ENCODE assay signal across 12 cellular contexts in the genomic region with DNA sequence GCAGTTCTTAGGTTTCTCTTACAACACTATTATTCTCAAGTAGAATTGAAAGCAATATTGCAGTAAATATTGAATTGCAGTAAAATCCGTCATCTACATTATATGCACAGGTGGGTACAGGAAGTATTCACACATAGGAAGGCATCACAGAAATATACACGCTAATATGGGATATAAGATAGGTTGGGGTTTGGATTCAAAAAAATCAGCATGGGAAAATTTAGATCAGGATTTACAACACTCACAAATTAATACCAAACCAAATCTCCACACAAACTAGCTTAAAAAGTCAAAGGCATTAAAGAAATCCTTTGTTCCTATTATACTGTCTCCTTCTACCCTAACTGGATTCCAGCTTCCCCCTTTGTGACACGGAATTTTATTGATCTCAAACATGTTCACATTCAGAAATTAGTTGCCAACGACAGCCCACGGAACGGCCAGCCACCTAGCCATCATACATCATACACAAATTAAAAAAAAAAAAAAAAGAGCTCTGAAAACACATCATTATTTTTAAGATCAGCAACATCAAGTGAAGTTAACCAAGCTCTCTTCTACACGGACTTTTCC. TPM values are rescaled to one million over a fixed set of nuclear protein-coding genes. Genes with fewer than 3 reads are reported as not detected.
DNase-seq lines count a peak whose midpoint lies in the region; ATAC-seq and TF ChIP-seq lines count a peak whose summit lies in the region.
"Had no signal": no experiment of that assay in that cellular context is flagged by ENCODE, and none has a peak within 500 bp of the region (broad histone marks: within the 10 kb centered on the region; RNA-seq: fewer than 3 reads in every experiment).

No MANE protein-coding gene starts in this region.

- 70% methylated on average over 7 of the region's 7 CpGs for WGBS in mammary epithelial cell (ENCODE audit: low coverage, missing lambda C conversion rate)
- WGBS in right cardiac atrium: 56% methylated on average over 7 of the region's 7 CpGs

- dilution Hi-C loops in mammary epithelial cell (cut with HindIII; ENCODE audit: low sequenced_read_pairs): no loop called here

- in situ Hi-C loops in mammary epithelial cell (cut with MboI; ENCODE audit: low sequenced_read_pairs in 2 of 2): no loop called here

- H3K4me3 Mint-ChIP-seq in CD4-positive, CD25-positive, alpha-beta regulatory T cell: peak overlapping the region; percentile 82 to 92 (median 87)

- POLR2A ChIA-PET in HEK293T (lab: Yijun Ruan, JAX): interaction anchor here (1.1 to 3.3 kb wide), 3 partner anchors 88 to 110 kb away, joined by 3 to 17 read pairs (median 14); partner anchors contain the start of genes ARPC5L and RPL35

- no peak for ATAC-seq in CD4-positive, CD25-positive, alpha-beta regulatory T cell (ENCODE audit: low read depth in 2 of 2)
- ATAC-seq in right cardiac atrium: no peak

- TSS peak; percentile 14 for BruUV-seq in mammary epithelial cell (replicated peaks; lab: Mats Ljungman, UMichigan)

- intact Hi-C loops in mammary epithelial cell (cut with micrococcal nuclease) (loop anchor here (5.0 kb wide), 1 partner anchor 217 kb away; no protein-coding TSS in a partner anchor), right cardiac atrium (cut with DNase I) (no loop called here)

- H3K9ac ChIP-seq in mammary epithelial cell (ENCODE audit: insufficient read depth, low read length): no peak overlapping the region
- H3K9ac ChIP-seq in mucosa of rectum (ENCODE audit: low read depth in 1 of 2, low read length in 2 of 2): peak overlapping the region; percentile 38 to 52

- H3K27me3 Mint-ChIP-seq in CD4-positive, CD25-positive, alpha-beta regulatory T cell: peaks cover 72% of the 10 kb centered on the region

- H3K9me3 ChIP-seq in CD4-positive, CD25-positive, alpha-beta regulatory T cell (ENCODE audit: control insufficient read depth in 2 of 2, low read length in 2 of 2): no peaks in the 10 kb centered on the region
- H3K9me3 ChIP-seq in mammary epithelial cell (replicated peaks; ENCODE audit: insufficient read depth, low read length) (no peaks in the 10 kb centered on the region), mucosa of rectum (ENCODE audit: control insufficient read depth in 2 of 2, low read length in 2 of 2) (no peaks in the 10 kb centered on the region), right cardiac atrium (ENCODE audit: control insufficient read depth, low read length) (no peaks in the 10 kb centered on the region)
- H3K9me3 ChIP-seq: right atrium auricular region had no signal

- H3K36me3 Mint-ChIP-seq in CD4-positive, CD25-positive, alpha-beta regulatory T cell: no peaks in the 10 kb centered on the region

- H3K4me1 Mint-ChIP-seq in CD4-positive, CD25-positive, alpha-beta regulatory T cell: peaks cover 5 to 36% (median 22%) of the 10 kb centered on the region in 4 donors

- peaks cover 0 to 1% (median 0%) of the 10 kb centered on the region in 7 donors for H3K9me3 Mint-ChIP-seq in CD4-positive, CD25-positive, alpha-beta regulatory T cell

- H3K4me2 ChIP-seq in mammary epithelial cell (ENCODE audit: insufficient read depth, low read depth, low read length): peak overlapping the region; percentile 99

- DNase-seq in CD4-positive, CD25-positive, alpha-beta regulatory T cell: no peak
- DNase-seq in HEK293T (ENCODE audit: extremely low spot score): no peak
- DNase-seq in mammary epithelial cell: no peak
- no peak for DNase-seq in NCI-H446 treated with DMSO at 0.1 percent for 48 hours (lab: John Stamatoyannopoulos, UW)
- DNase-seq in SW 1271 (lab: John Stamatoyannopoulos, UW): no peak
- no peak for DNase-seq in COLO668 (lab: John Stamatoyannopoulos, UW; ENCODE audit: unreplicated experiment)
- no peak for DNase-seq in right cardiac atrium
- DNase-seq: foreskin melanocyte, NCI-H187 treated with DMSO at 0.1 percent for 48 hours had no signal

- H3K36me3 ChIP-seq in CD4-positive, CD25-positive, alpha-beta regulatory T cell (ENCODE audit: control insufficient read depth, insufficient read depth, low read length): no peaks in the 10 kb centered on the region
- H3K36me3 ChIP-seq in mammary epithelial cell (ENCODE audit: insufficient read depth, low read length) (no peaks in the 10 kb centered on the region), mucosa of rectum (ENCODE audit: control insufficient read depth in 2 of 2, insufficient read depth in 2 of 2, low read length in 2 of 2) (no peaks in the 10 kb centered on the region)
- H3K36me3 ChIP-seq: right atrium auricular region had no signal

- no peaks in the 10 kb centered on the region for H4K20me1 ChIP-seq in mammary epithelial cell (ENCODE audit: insufficient read depth, low read length)

- H3K4me1 ChIP-seq in CD4-positive, CD25-positive, alpha-beta regulatory T cell (ENCODE audit: control insufficient read depth, insufficient read depth, low read length, poor library complexity, severe bottlenecking): peaks cover 32% of the 10 kb centered on the region
- H3K4me1 ChIP-seq in mammary epithelial cell (ENCODE audit: insufficient read depth, low read length) (peaks cover 10% of the 10 kb centered on the region), mucosa of rectum (ENCODE audit: control insufficient read depth in 2 of 2, insufficient read depth in 2 of 2, low read length in 2 of 2) (peaks cover 2 to 11% of the 10 kb centered on the region in 2 donors), right cardiac atrium (ENCODE audit: control insufficient read depth, insufficient read depth, low read length) (no peaks in the 10 kb centered on the region)

- TF ChIP-seq CTCF in mammary epithelial cell (conservative IDR thresholded peaks at IDR 0.05 in 1 of 2, IDR thresholded peaks at IDR 0.05 in 1 of 2; ENCODE audit: extremely low read depth in 1 of 2, insufficient read depth in 1 of 2, low read depth in 1 of 2, low read length in 2 of 2): no peak

- H3K27ac ChIP-seq in CD4-positive, CD25-positive, alpha-beta regulatory T cell (ENCODE audit: insufficient read depth, low read length, poor library complexity, severe bottlenecking): no peak overlapping the region
- no peak overlapping the region for H3K27ac ChIP-seq in mammary epithelial cell (ENCODE audit: insufficient read depth, low read depth, low read length)
- H3K27ac ChIP-seq in mucosa of rectum (ENCODE audit: low read depth in 2 of 2, low read length in 2 of 2): peak overlapping the region in 1 of 2 donors; percentile 86
- H3K27ac ChIP-seq in right cardiac atrium (ENCODE audit: low read length): no peak overlapping the region

- CTCF ChIA-PET in HEK293T (lab: Yijun Ruan, JAX) (interaction anchor here (0.6 to 9.5 kb wide), 2 partner anchors 8 to 85 kb away, joined by 5 to 244 read pairs; partner anchors contain the start of gene WDR38), mammary epithelial cell (lab: Charles Lee; ENCODE audit: low non-redundant PET) (interaction anchor here (0.6 to 0.8 kb wide), 3 partner anchors 66 to 218 kb away, joined by 3 to 4 read pairs (median 4); no protein-coding TSS in a partner anchor)

- H3K27ac Mint-ChIP-seq in CD4-positive, CD25-positive, alpha-beta regulatory T cell: no peak overlapping the region

- H3K27me3 ChIP-seq in CD4-positive, CD25-positive, alpha-beta regulatory T cell (ENCODE audit: control insufficient read depth, insufficient read depth, low read length): peaks cover 42% of the 10 kb centered on the region
- no peaks in the 10 kb centered on the region for H3K27me3 ChIP-seq in mammary epithelial cell (ENCODE audit: insufficient read depth, low read length)
- peaks cover 0 to 5% of the 10 kb centered on the region in 2 donors for H3K27me3 ChIP-seq in mucosa of rectum (ENCODE audit: control insufficient read depth in 2 of 2, insufficient read depth in 2 of 2, low read length in 2 of 2)
- H3K27me3 ChIP-seq in right cardiac atrium (ENCODE audit: control insufficient read depth, insufficient read depth): peaks cover 3% of the 10 kb centered on the region
- H3K27me3 ChIP-seq: right atrium auricular region had no signal

- no peak overlapping the region for H3K4me3 ChIP-seq in CD4-positive, CD25-positive, alpha-beta regulatory T cell (ENCODE audit: low read depth, low read length)
- H3K4me3 ChIP-seq in mammary epithelial cell (replicated peaks in 1 of 3; ENCODE audit: insufficient read depth in 1 of 3, low read depth in 2 of 3, low read length in 3 of 3) (peak overlapping the region; percentile 80 to 96 (median 85)), mucosa of rectum (ENCODE audit: low read length in 2 of 2) (peak overlapping the region; percentile 86 to 87), right cardiac atrium (ENCODE audit: low read length) (no peak overlapping the region)

- peaks cover 39% of the 10 kb centered on the region for H3K79me2 ChIP-seq in mammary epithelial cell (ENCODE audit: insufficient read depth, low read length)

- H2AFZ ChIP-seq in mammary epithelial cell (ENCODE audit: low read depth, low read length): peak overlapping the region; percentile 92

TF ChIP-seq in HEK293T, 16 proteins besides CTCF, POLR2A, EP300 and RAD21:
- TF ChIP-seq L3MBTL2 (conservative IDR thresholded peaks at IDR 0.05): no peak
- peak; percentile 44; the same call in 1 of the 2 replicates for TF ChIP-seq ZNF384 (IDR thresholded peaks at IDR 0.05)

RNA-seq across cellular contexts. Expression of gene NR6A1, which starts 2.2 kb away (rescaled TPM):
- 0.05 TPM for total RNA-seq in CD4-positive, CD25-positive, alpha-beta regulatory T cell
- polyA plus RNA-seq in CD4-positive, CD25-positive, alpha-beta regulatory T cell: not detected
- total RNA-seq in mammary epithelial cell (1 to 10 TPM; 3.2 to 4.8 TPM), right cardiac atrium (1 to 10 TPM in 1 of 4 donors, under 1 TPM in 3; 0.85 to 1.9 (median 0.93) TPM)
- polyA plus RNA-seq in mammary epithelial cell (0.76 TPM), right cardiac atrium (0.57 TPM)
- 1.1 TPM for polyA minus RNA-seq in mammary epithelial cell

RNA-seq across cellular contexts. Expression of gene OLFML2A, which starts 8.1 kb away (rescaled TPM):
- not detected for total RNA-seq in CD4-positive, CD25-positive, alpha-beta regulatory T cell
- not detected for polyA plus RNA-seq in CD4-positive, CD25-positive, alpha-beta regulatory T cell
- 1 to 10 TPM; 4.2 to 6.2 TPM for total RNA-seq in mammary epithelial cell
- 1.6 TPM for polyA plus RNA-seq in mammary epithelial cell
- 2.3 TPM for polyA minus RNA-seq in mammary epithelial cell
- 10 to 100 TPM; 27.4 to 34.4 (median 30.8) TPM for total RNA-seq in right cardiac atrium
- 15.1 TPM for polyA plus RNA-seq in right cardiac atrium
- total RNA-seq: T-helper 2 cell treated with Interferon-gamma antibody and Interleukin-4, amounts not matched to agents 100 ng/mL and 5 ng/mL, for 36 hours had no signal

Comparison
In these comparisons a context has a peak if more than half of its experiments do, and no peak if none do; other contexts are left out.
1. H3K4me3 ChIP-seq: peak in mammary epithelial cell (3 of 3) and mucosa of rectum (2 of 2); none in CD4-positive, CD25-positive, alpha-beta regulatory T cell (single experiment) and right cardiac atrium (single experiment).